7 cellular contexts compared by ENCODE assay signal in genomic region chr6:110815260-110816109, GRCh38. TPM values are rescaled to one million over a fixed set of nuclear protein-coding genes. Genes with fewer than 3 reads are reported as not detected.
DNase-seq lines count a peak whose midpoint lies in the region; ATAC-seq, FAIRE-seq and TF ChIP-seq lines count a peak whose summit lies in the region.

Gene CDK19, minus strand, starts transcription at chr6:110815469. Its CDS starts 333 bp downstream, at chr6:110815136.

- peak within 1 kb of the TSS; percentile 92 for H2AFZ ChIP-seq in hepatocyte

- H3K36me3 ChIP-seq in hepatocyte (replicated peaks; ENCODE audit: insufficient read depth, low read depth), result no peaks in the 10 kb centered on the region

- H3K4me2 ChIP-seq in hepatocyte, result peak within 1 kb of the TSS; percentile 88

- DNase-seq in GM18507 (ENCODE audit: extremely low spot score, insufficient read length, low read depth) (peak; percentile 88), NCI-H2029 treated with DMSO at 0.1 percent for 48 hours (lab: John Stamatoyannopoulos, UW) (peak; percentile 97), T-helper 9 cell (peak; percentile 96), astrocyte of the hippocampus (ENCODE audit: low read depth, low spot score) (peak; percentile 99), hepatocyte (ENCODE audit: low spot score) (peak; percentile 98), renal cortical epithelial cell (ENCODE audit: low read depth) (peak; percentile 97)

- H3K9me2 ChIP-seq in hepatocyte (replicated peaks; ENCODE audit: insufficient read depth), result no peaks in the 10 kb centered on the region

- no peak for TF ChIP-seq CTCF in hepatocyte (IDR thresholded peaks at IDR 0.05; ENCODE audit: poor library complexity)

- peak within 1 kb of the TSS; percentile 65 for H3K4me3 ChIP-seq in hepatocyte

- peaks cover 18% of the 10 kb centered on the region for H4K20me1 ChIP-seq in hepatocyte (ENCODE audit: insufficient read depth, poor library complexity, severe bottlenecking)

- under 1% methylated on average over 49 of the region's 59 CpGs for WGBS in hepatocyte (ENCODE audit: low lambda C conversion rate, missing lambda C conversion rate)

- peaks cover 43% of the 10 kb centered on the region for H3K79me2 ChIP-seq in hepatocyte

- FAIRE-seq in GM18507 (lab: Jason Lieb, UNC), result peak; percentile 99

- no peaks in the 10 kb centered on the region for H3K9me3 ChIP-seq in hepatocyte (ENCODE audit: low read depth)

- ATAC-seq in HG02981 (IDR thresholded peaks at IDR 0.05; ENCODE audit: unreplicated experiment), result peak; percentile 69

- H3K4me1 ChIP-seq in hepatocyte (ENCODE audit: insufficient read depth), result peaks cover 9% of the 10 kb centered on the region

- peak within 1 kb of the TSS; percentile 90 for H3K27ac ChIP-seq in hepatocyte

- H3K27me3 ChIP-seq in hepatocyte, result no peaks in the 10 kb centered on the region

RNA-seq across cellular contexts. Expression of gene CDK19, which starts in this region (rescaled TPM):
- total RNA-seq in hepatocyte (14.3 and 18.6 TPM in 2 replicates), renal cortical epithelial cell (8.2 and 20.0 TPM in 2 replicates)
- 3.0 and 7.3 TPM in 2 replicates for polyA plus RNA-seq in hepatocyte

Comparison
In these comparisons a context has a peak if more than half of its experiments do, and no peak if none do; other contexts are left out.
1. Peak in every context shown above with its lines: DNase-seq, ATAC-seq, H3K4me3 ChIP-seq and H3K27ac ChIP-seq.